ENCODE assay signal across 19 cellular contexts in the genomic region with DNA sequence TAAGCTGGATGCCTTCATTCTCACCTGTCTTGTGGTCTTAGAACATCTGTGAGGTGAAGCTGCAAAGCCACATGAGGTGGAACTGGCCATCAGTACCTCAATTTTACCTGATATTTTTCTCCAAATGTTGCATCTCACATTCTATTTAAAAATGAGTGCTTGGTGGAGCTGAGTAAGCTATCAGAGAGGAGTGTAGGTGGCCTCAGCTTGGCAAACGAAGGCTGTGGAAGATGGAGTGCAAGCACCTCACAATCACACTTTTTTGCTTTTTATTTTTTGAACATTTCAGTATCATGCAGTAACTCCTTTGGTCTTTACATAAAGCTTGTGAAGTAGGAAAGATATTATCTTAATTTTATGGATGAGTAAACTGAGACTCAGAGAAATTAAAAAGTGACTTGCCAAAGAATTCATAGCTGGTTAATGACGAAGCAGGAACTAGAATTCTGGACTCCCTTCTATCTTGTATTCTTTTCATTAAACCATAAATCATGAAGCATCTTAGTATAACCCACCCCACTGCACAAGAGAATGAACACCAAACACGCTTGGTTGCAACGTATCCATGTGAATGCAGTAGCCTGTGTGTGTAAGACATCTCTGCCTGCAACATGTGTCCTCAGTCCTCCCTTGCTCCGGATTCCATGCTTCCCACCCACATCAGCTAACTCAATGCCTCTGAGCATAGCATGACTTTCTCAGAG.
"Had no signal": no experiment of that assay in that cellular context is flagged by ENCODE, and none has a peak within 500 bp of the region (broad histone marks: within the 10 kb centered on the region; RNA-seq: fewer than 3 reads in every experiment).

No MANE protein-coding gene starts in this region.

- H3K27ac Mint-ChIP-seq: activated naive CD4-positive, alpha-beta T cell treated with anti-CD3 and anti-CD28 coated beads for 36 hours; activated naive CD8-positive, alpha-beta T cell treated with anti-CD3 and anti-CD28 coated beads, Interleukin-2, amount 50 U/mL, for 24 hours; activated T-helper 17 cell treated with anti-CD3 and anti-CD28 coated beads, Interleukin-2, amount 50 U/mL, for 72 hours; T-cell had no signal

- H3K27me3 ChIP-seq: ascending aorta, stomach, thyroid gland had no signal

- H3K9me3 Mint-ChIP-seq: activated naive CD4-positive, alpha-beta T cell treated with anti-CD3 and anti-CD28 coated beads for 36 hours; activated naive CD8-positive, alpha-beta T cell treated with anti-CD3 and anti-CD28 coated beads, Interleukin-2, amount 50 U/mL, for 24 hours; activated T-helper 17 cell treated with anti-CD3 and anti-CD28 coated beads, Interleukin-2, amount 50 U/mL, for 72 hours; naive thymus-derived CD4-positive, alpha-beta T cell; T-cell had no signal

- H3K27ac ChIP-seq: ascending aorta, parathyroid adenoma, stomach, thyroid gland had no signal

- H3K4me3 ChIP-seq: ascending aorta, lung, stomach, thyroid gland had no signal

- H3K4me3 Mint-ChIP-seq: activated naive CD4-positive, alpha-beta T cell treated with anti-CD3 and anti-CD28 coated beads for 36 hours; activated naive CD8-positive, alpha-beta T cell treated with anti-CD3 and anti-CD28 coated beads, Interleukin-2, amount 50 U/mL, for 24 hours; activated T-helper 17 cell treated with anti-CD3 and anti-CD28 coated beads, Interleukin-2, amount 50 U/mL, for 72 hours; T-cell had no signal

- ATAC-seq: activated CD4-positive, CD25-positive, alpha-beta regulatory T cell treated with anti-CD3 and anti-CD28 coated beads, Interleukin-2, amount 50 U/mL, for 24 hours; activated naive CD8-positive, alpha-beta T cell treated with anti-CD3 and anti-CD28 coated beads, Interleukin-2, amount 50 U/mL, for 24 hours; activated T-helper 17 cell treated with anti-CD3 and anti-CD28 coated beads, Interleukin-2, amount 50 U/mL, for 72 hours; esophagus mucosa; naive thymus-derived CD4-positive, alpha-beta T cell; T-cell had no signal

- DNase-seq: activated CD4-positive, alpha-beta T cell treated with anti-CD3 and anti-CD28 coated beads, Interleukin-2, amount 50 U/mL, for 1 hour; activated CD8-positive, alpha-beta memory T cell treated with anti-CD3 and anti-CD28 coated beads for 24 hours; activated naive CD4-positive, alpha-beta T cell treated with anti-CD3 and anti-CD28 coated beads for 36 hours; activated naive CD8-positive, alpha-beta T cell treated with anti-CD3 and anti-CD28 coated beads, Interleukin-2, amount 50 U/mL, for 24 hours; activated T-cell treated with anti-CD3 and anti-CD28 coated beads for 4 hours; foreskin fibroblast; naive thymus-derived CD4-positive, alpha-beta T cell; stimulated activated CD4-positive, alpha-beta T cell treated with anti-CD3 and anti-CD28 coated beads, Interleukin-12 subunit alpha, Interleukin-12 subunit beta, amount 100 ng/mL, for 4 hours; stimulated activated CD4-positive, alpha-beta T cell treated with anti-CD3 and anti-CD28 coated beads, Interleukin-2, amount 100 ng/mL, for 24 hours; stomach; T-cell; T1000; thyroid gland had no signal

- H3K27me3 Mint-ChIP-seq: activated naive CD8-positive, alpha-beta T cell treated with anti-CD3 and anti-CD28 coated beads, Interleukin-2, amount 50 U/mL, for 24 hours; activated T-helper 17 cell treated with anti-CD3 and anti-CD28 coated beads, Interleukin-2, amount 50 U/mL, for 72 hours; T-cell had no signal
